In genomic region chr19:2475702-2476450, GRCh38 we compare ENCODE assay signal across 8 cellular contexts. TPM values are rescaled to one million over a fixed set of nuclear protein-coding genes. Genes with fewer than 3 reads are reported as not detected.
DNase-seq lines count a peak whose midpoint lies in the region; ATAC-seq, FAIRE-seq and TF ChIP-seq lines count a peak whose summit lies in the region.

A gene with protein sequence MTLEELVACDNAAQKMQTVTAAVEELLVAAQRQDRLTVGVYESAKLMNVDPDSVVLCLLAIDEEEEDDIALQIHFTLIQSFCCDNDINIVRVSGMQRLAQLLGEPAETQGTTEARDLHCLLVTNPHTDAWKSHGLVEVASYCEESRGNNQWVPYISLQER (plus strand): TSS chr19:2476127. CDS start chr19:2476359, 232 bp downstream.

- BruUV-seq in HepG2 (replicated peaks; lab: Mats Ljungman, UMichigan) = no TSS peak

- H3K27ac ChIP-seq in BLaER1 treated with 17β-estradiol and CSF1 and Interleukin-3, amounts not matched to agents 10 nM and 100 nM = peak within 1 kb of the TSS; percentile 69 to 90 (median 86); a peak in 21 of 22 replicates
- peak within 1 kb of the TSS; percentile 56 for H3K27ac ChIP-seq in HepG2 (ENCODE audit: extremely low read length, insufficient read depth, low read length)

- DNase-seq in NCI-H82 (lab: John Stamatoyannopoulos, UW) (peak; percentile 93), dermis blood vessel endothelial cell (peak; percentile 98), HepG2 (ENCODE audit: low spot score) (peak; percentile 93)
- peak; percentile 97 to 98 for DNase-seq in activated CD4-positive, alpha-beta T cell treated with anti-CD3 and anti-CD28 coated beads, Interleukin-2, amount 50 U/mL, for 4 hours
- DNase-seq in stimulated activated CD4-positive, alpha-beta T cell treated with anti-CD3 and anti-CD28 coated beads, Interleukin-2, amount 100 ng/mL, for 48 hours = peak; percentile 96

- in situ Hi-C loops in HepG2 (cut with HindIII; ENCODE audit: extremely low pct_ligation_motif_present, low pct_unique_long_range_greater_than_20kb) = loop anchor here (5.0 kb wide), 2 partner anchors 66 to 136 kb away; no protein-coding TSS in a partner anchor

- H3K9me3 ChIP-seq in BLaER1 treated with 17β-estradiol and CSF1 and Interleukin-3, amounts not matched to agents 10 nM and 100 nM (replicated peaks in 1 of 11) = no peaks in the 10 kb centered on the region
- H3K9me3 ChIP-seq in HepG2 (ENCODE audit: low read length) = no peaks in the 10 kb centered on the region

- WGBS in HepG2 (ENCODE audit: low lambda C conversion rate) = 1% methylated on average over 34 of the region's 70 CpGs

- ATAC-seq in GM19324 (IDR thresholded peaks at IDR 0.05; ENCODE audit: low FRiP score, unreplicated experiment) (peak; percentile 70), HG03558 (IDR thresholded peaks at IDR 0.05; ENCODE audit: extremely low read depth, unreplicated experiment) (peak; percentile 29), HepG2 (peak; percentile 56)

- peak within 1 kb of the TSS; percentile 77 to 99 (median 94) for H3K4me3 ChIP-seq in BLaER1 treated with 17β-estradiol and CSF1 and Interleukin-3, amounts not matched to agents 10 nM and 100 nM
- peak within 1 kb of the TSS; percentile 92 to 100 (median 98) for H3K4me3 ChIP-seq in HepG2 (replicated peaks in 1 of 3; ENCODE audit: insufficient read depth in 1 of 3, low read depth in 2 of 3, low read length in 3 of 3)

- peak within 1 kb of the TSS; percentile 96 to 100 (median 99) for H3K4me2 ChIP-seq in BLaER1 treated with 17β-estradiol and CSF1 and Interleukin-3, amounts not matched to agents 10 nM and 100 nM
- peak within 1 kb of the TSS; percentile 99 for H3K4me2 ChIP-seq in HepG2 (ENCODE audit: low read depth, low read length)

- peaks cover 14% of the 10 kb centered on the region for H3K79me2 ChIP-seq in HepG2 (ENCODE audit: insufficient read depth, low read length)

- POLR2A ChIA-PET in HepG2 (lab: Yijun Ruan, JAX) = interaction anchor here (0.6 to 5.9 kb wide), 61 partner anchors 8 to 1287 kb away, joined by 3 to 199 read pairs (median 8); partner anchors contain the start of genes LMNB2, MRPL54, TIMM13 and ZNF556

- TF ChIP-seq EP300 in HepG2 (IDR thresholded peaks at IDR 0.05; ENCODE audit: low read depth in 2 of 2, low read length in 2 of 2) (no peak; a peak in 2 of 4 replicates), HepG2 (CRISPR knock-in tag; IDR thresholded peaks at IDR 0.05; ENCODE audit: borderline replicate concordance) (no peak; the same call in 1 of the 2 replicates)

- H3K4me1 ChIP-seq in BLaER1 treated with 17β-estradiol and CSF1 and Interleukin-3, amounts not matched to agents 10 nM and 100 nM = peaks cover 23 to 70% (median 64%) of the 10 kb centered on the region in 10 experiments; a peak in 18 of 20 replicates
- peaks cover 33% of the 10 kb centered on the region for H3K4me1 ChIP-seq in HepG2 (ENCODE audit: insufficient read depth, low read length)

- peak; percentile 36; the same call in 1 of the 2 replicates for TF ChIP-seq RAD21 in HepG2 (CRISPR knock-in tag; IDR thresholded peaks at IDR 0.05)

- H4K20me1 ChIP-seq in BLaER1 treated with 17β-estradiol and CSF1 and Interleukin-3, amounts not matched to agents 10 nM and 100 nM = peaks cover 21 to 45% (median 29%) of the 10 kb centered on the region in 11 experiments
- H4K20me1 ChIP-seq in HepG2 (ENCODE audit: insufficient read depth, low read length) = peaks cover 28% of the 10 kb centered on the region; the same call in 1 of the 2 replicates

- intact Hi-C loops in HepG2 (cut with micrococcal nuclease; ENCODE audit: unreplicated experiment) = loop anchor here (1.0 to 5.0 kb wide), 3 partner anchors 51 to 103 kb away; no protein-coding TSS in a partner anchor

- H3K27me3 ChIP-seq in BLaER1 treated with 17β-estradiol and CSF1 and Interleukin-3, amounts not matched to agents 10 nM and 100 nM = no peaks in the 10 kb centered on the region
- no peaks in the 10 kb centered on the region; a peak in 2 of 5 replicates for H3K27me3 ChIP-seq in HepG2 (ENCODE audit: control insufficient read depth in 1 of 2, insufficient read depth in 2 of 2, low read length in 2 of 2)

- FAIRE-seq in HepG2 (lab: Jason Lieb, UNC) = peak; percentile 89

- H3K9ac ChIP-seq in BLaER1 treated with 17β-estradiol and CSF1 and Interleukin-3, amounts not matched to agents 10 nM and 100 nM = peak within 1 kb of the TSS; percentile 79 to 92 (median 89)
- peak within 1 kb of the TSS; percentile 91 for H3K9ac ChIP-seq in HepG2 (ENCODE audit: insufficient read depth, low read depth, low read length)

- peaks cover 0 to 13% (median 0%) of the 10 kb centered on the region in 11 experiments; a peak in 8 of 22 replicates for H3K36me3 ChIP-seq in BLaER1 treated with 17β-estradiol and CSF1 and Interleukin-3, amounts not matched to agents 10 nM and 100 nM
- no peaks in the 10 kb centered on the region; a peak in 1 of 5 replicates for H3K36me3 ChIP-seq in HepG2 (replicated peaks in 1 of 2; ENCODE audit: control insufficient read depth in 1 of 2, insufficient read depth in 2 of 2, low read length in 2 of 2)

- CTCF ChIA-PET in HepG2 (lab: Yijun Ruan, JAX; ENCODE audit: low intra/inter-chr PET ratio, low total read pairs) = interaction anchor here (3.1 kb wide), 1 partner anchor 137 kb away, joined by 39 read pairs; no protein-coding TSS in a partner anchor

- no peak within 1 kb of the TSS for H2AFZ ChIP-seq in HepG2 (ENCODE audit: low read length)

- TF ChIP-seq POLR2A in HepG2 (IDR thresholded peaks at IDR 0.05; ENCODE audit: insufficient read depth in 1 of 2, low read depth in 2 of 2, low read length in 2 of 2) = peak; percentile 100

- TF ChIP-seq CTCF in HepG2 (CRISPR knock-in tag; IDR thresholded peaks at IDR 0.05) = no peak

TF ChIP-seq in HepG2, 621 proteins besides CTCF, POLR2A, EP300 and RAD21 (continues in another document):
- TF ChIP-seq KDM5B (CRISPR knock-in tag; IDR thresholded peaks at IDR 0.05; ENCODE audit: borderline replicate concordance) = 0 out of 2 replicates have a peak, but pooled peaks have one; percentile 1
- TF ChIP-seq, protein P1, sequence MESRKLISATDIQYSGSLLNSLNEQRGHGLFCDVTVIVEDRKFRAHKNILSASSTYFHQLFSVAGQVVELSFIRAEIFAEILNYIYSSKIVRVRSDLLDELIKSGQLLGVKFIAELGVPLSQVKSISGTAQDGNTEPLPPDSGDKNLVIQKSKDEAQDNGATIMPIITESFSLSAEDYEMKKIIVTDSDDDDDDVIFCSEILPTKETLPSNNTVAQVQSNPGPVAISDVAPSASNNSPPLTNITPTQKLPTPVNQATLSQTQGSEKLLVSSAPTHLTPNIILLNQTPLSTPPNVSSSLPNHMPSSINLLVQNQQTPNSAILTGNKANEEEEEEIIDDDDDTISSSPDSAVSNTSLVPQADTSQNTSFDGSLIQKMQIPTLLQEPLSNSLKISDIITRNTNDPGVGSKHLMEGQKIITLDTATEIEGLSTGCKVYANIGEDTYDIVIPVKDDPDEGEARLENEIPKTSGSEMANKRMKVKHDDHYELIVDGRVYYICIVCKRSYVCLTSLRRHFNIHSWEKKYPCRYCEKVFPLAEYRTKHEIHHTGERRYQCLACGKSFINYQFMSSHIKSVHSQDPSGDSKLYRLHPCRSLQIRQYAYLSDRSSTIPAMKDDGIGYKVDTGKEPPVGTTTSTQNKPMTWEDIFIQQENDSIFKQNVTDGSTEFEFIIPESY (CRISPR knock-in tag; IDR thresholded peaks at IDR 0.05) = peak; percentile 32; the same call in 1 of the 2 replicates
- TF ChIP-seq IKZF1 (IDR thresholded peaks at IDR 0.05) = no peak
- no peak for TF ChIP-seq SRF (IDR thresholded peaks at IDR 0.05; ENCODE audit: low read depth, low read length)
- TF ChIP-seq ZNF615 (CRISPR knock-in tag; IDR thresholded peaks at IDR 0.05; ENCODE audit: borderline replicate concordance) = no peak
- TF ChIP-seq ZNF619 (CRISPR knock-in tag; IDR thresholded peaks at IDR 0.05) = 0 out of 2 replicates have a peak, but pooled peaks have one; percentile 44
- TF ChIP-seq, protein P2, sequence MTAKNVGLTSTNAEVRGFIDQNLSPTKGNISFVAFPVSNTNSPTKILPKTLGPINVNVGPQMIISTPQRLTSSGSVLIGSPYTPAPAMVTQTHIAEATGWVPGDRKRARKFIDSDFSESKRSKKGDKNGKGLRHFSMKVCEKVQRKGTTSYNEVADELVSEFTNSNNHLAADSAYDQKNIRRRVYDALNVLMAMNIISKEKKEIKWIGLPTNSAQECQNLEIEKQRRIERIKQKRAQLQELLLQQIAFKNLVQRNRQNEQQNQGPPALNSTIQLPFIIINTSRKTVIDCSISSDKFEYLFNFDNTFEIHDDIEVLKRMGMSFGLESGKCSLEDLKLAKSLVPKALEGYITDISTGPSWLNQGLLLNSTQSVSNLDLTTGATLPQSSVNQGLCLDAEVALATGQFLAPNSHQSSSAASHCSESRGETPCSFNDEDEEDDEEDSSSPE (CRISPR knock-in tag; IDR thresholded peaks at IDR 0.05) = peak; percentile 34; the same call in 1 of the 2 replicates
- TF ChIP-seq BCL6 (CRISPR knock-in tag; IDR thresholded peaks at IDR 0.05) = no peak; the same call in 1 of the 2 replicates
- peak; percentile 73; the same call in 1 of the 2 replicates for TF ChIP-seq ERF (CRISPR knock-in tag; IDR thresholded peaks at IDR 0.05)

RNA-seq across cellular contexts. Expression of the gene that starts here (rescaled TPM):
- 53.4 and 114 TPM in 2 replicates for total RNA-seq in dermis blood vessel endothelial cell
- 3.2 and 4.6 TPM in 2 replicates for total RNA-seq in HepG2 (2016; rRNA removed; fragmentation: Illumina TruSeq; extraction: Trizol)
- 0.71 and 0.91 TPM in 2 replicates for total RNA-seq in HepG2 (2016; cell fraction: cytosol; rRNA removed; fragmentation: Illumina TruSeq; extraction: Trizol; ENCODE audit: low read depth)
- 3.2 and 6.0 TPM in 2 replicates for total RNA-seq in HepG2 (2016; cell fraction: insoluble cytoplasmic fraction; rRNA removed; fragmentation: Illumina TruSeq; extraction: Trizol)
- 1.8 TPM in 2 replicates for total RNA-seq in HepG2 (2016; cell fraction: membrane; rRNA removed; fragmentation: Illumina TruSeq; extraction: Trizol)
- 7.3 and 7.6 TPM in 2 replicates for total RNA-seq in HepG2 (2016; cell fraction: nucleus; rRNA removed; fragmentation: Illumina TruSeq; extraction: Trizol)
- polyA plus RNA-seq in HepG2 (2011; rRNA removed) = 34.1 and 40.4 TPM in 2 replicates
- 40.0 and 43.7 TPM in 2 replicates for polyA plus RNA-seq in HepG2 (2011; cell fraction: cytosol; rRNA removed)
- 66.8 and 77.1 TPM in 2 replicates for polyA plus RNA-seq in HepG2 (2011; cell fraction: nucleus; rRNA removed)
- 11.3 and 22.4 TPM in 2 replicates for polyA plus RNA-seq in HepG2 (2012)
- 1.5 and 1.7 TPM in 2 replicates for polyA plus RNA-seq in HepG2 (2016; cell fraction: cytosol; fragmentation: Illumina TruSeq; extraction: Trizol; ENCODE audit: low read depth)
- polyA plus RNA-seq in HepG2 (2016; cell fraction: insoluble cytoplasmic fraction; fragmentation: Illumina TruSeq; extraction: Trizol; ENCODE audit: low read depth) = 5.5 and 5.8 TPM in 2 replicates
- 2.3 and 2.5 TPM in 2 replicates for polyA plus RNA-seq in HepG2 (2016; cell fraction: membrane; fragmentation: Illumina TruSeq; extraction: Trizol; ENCODE audit: low read depth)
- polyA plus RNA-seq in HepG2 (2016; cell fraction: nucleus; fragmentation: Illumina TruSeq; extraction: Trizol; ENCODE audit: insufficient read depth, low read depth) = 16.6 and 21.3 TPM in 2 replicates
- 22.5 and 88.0 TPM in 2 replicates for polyA minus RNA-seq in HepG2 (2011; rRNA and poly(A)+ RNA removed; ENCODE audit: low replicate concordance)
- 12.3 and 15.6 TPM in 2 replicates for polyA minus RNA-seq in HepG2 (2011; cell fraction: cytosol; rRNA and poly(A)+ RNA removed)
- 35.0 and 45.0 TPM in 2 replicates for polyA minus RNA-seq in HepG2 (2011; cell fraction: nucleus; rRNA and poly(A)+ RNA removed)

Comparison
In these comparisons a context has a peak if more than half of its experiments do, and no peak if none do; other contexts are left out.
1. Peak in every context shown above with its lines: DNase-seq, ATAC-seq, H3K4me3 ChIP-seq and H3K27ac ChIP-seq.